In the genomic region with DNA sequence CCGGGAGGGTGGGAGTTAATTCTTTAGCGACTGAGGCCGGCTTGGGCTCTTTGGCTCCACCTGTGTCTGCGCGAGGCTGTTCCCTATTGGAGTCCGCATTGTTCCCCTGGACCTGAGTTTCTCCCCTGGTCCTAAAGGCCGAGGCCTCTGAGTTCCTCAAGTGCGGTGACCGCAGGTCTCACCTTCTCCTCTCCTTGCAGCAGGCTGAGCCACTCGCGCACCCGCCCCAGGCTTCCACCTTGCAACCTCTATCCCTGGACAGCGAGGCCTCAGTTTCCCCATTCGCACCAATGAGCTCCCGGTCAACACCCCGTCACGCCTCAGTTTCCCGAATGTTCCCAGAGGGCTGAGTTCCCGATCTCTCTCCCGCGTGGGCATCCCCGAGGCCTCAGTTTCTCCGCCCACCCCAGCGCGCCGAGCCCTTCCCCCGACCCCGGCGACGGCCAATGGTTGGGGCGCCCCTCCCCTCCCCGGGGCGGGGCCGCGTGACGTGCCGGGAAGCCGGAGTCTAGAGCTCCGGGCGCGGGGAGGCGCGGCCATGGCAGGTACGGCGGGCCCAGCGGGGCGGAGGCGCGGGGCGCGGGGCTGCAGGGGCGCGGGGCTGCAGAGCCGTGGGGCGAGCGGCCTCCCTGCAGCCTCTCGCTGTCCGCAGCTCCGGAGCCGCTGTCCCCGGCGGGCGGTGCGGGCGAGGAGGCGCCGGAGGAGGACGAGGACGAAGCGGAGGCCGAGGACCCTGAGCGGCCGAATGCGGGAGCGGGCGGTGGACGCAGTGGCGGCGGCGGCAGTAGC, we compare ENCODE assay signal across 1 cellular context.
A peak's percentile ranks its signal among the peaks of the same experiment; 100 is the strongest.
TF ChIP-seq lines count a peak whose summit lies in the region.

A gene with protein sequence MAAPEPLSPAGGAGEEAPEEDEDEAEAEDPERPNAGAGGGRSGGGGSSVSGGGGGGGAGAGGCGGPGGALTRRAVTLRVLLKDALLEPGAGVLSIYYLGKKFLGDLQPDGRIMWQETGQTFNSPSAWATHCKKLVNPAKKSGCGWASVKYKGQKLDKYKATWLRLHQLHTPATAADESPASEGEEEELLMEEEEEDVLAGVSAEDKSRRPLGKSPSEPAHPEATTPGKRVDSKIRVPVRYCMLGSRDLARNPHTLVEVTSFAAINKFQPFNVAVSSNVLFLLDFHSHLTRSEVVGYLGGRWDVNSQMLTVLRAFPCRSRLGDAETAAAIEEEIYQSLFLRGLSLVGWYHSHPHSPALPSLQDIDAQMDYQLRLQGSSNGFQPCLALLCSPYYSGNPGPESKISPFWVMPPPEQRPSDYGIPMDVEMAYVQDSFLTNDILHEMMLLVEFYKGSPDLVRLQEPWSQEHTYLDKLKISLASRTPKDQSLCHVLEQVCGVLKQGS (plus strand): TSS at position 507 of the 789 bp plus-strand sequence. CDS start 32 bp downstream, at position 539.

TF ChIP-seq in HepG2, 621 proteins besides CTCF, POLR2A, EP300 and RAD21 (continued from another document and continues in another):
- TF ChIP-seq, protein P1, sequence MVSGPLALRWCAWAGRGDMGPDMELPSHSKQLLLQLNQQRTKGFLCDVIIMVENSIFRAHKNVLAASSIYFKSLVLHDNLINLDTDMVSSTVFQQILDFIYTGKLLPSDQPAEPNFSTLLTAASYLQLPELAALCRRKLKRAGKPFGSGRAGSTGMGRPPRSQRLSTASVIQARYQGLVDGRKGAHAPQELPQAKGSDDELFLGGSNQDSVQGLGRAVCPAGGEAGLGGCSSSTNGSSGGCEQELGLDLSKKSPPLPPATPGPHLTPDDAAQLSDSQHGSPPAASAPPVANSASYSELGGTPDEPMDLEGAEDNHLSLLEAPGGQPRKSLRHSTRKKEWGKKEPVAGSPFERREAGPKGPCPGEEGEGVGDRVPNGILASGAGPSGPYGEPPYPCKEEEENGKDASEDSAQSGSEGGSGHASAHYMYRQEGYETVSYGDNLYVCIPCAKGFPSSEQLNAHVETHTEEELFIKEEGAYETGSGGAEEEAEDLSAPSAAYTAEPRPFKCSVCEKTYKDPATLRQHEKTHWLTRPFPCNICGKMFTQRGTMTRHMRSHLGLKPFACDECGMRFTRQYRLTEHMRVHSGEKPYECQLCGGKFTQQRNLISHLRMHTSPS (CRISPR knock-in tag; IDR thresholded peaks at IDR 0.05; ENCODE audit: low read depth): no peak
- TF ChIP-seq PHF20 (CRISPR knock-in tag; IDR thresholded peaks at IDR 0.05) (peak; percentile 64), TMF1 (CRISPR knock-in tag; IDR thresholded peaks at IDR 0.05; ENCODE audit: low read depth) (peak; percentile 11; the same call in 1 of the 2 replicates), FOXM1 (CRISPR knock-in tag; IDR thresholded peaks at IDR 0.05) (no peak), JDP2 (CRISPR knock-in tag; IDR thresholded peaks at IDR 0.05; ENCODE audit: borderline replicate concordance) (no peak), SALL1 (CRISPR knock-in tag; IDR thresholded peaks at IDR 0.05) (peak; percentile 36), REPIN1 (CRISPR knock-in tag; IDR thresholded peaks at IDR 0.05; ENCODE audit: borderline replicate concordance, low read depth) (no peak), ASH2L (IDR thresholded peaks at IDR 0.05; ENCODE audit: insufficient read length, low read depth, low read length) (peak; percentile 20), AHR (CRISPR knock-in tag; IDR thresholded peaks at IDR 0.05) (no peak), ISL2 (CRISPR knock-in tag; IDR thresholded peaks at IDR 0.05) (peak; percentile 51; the same call in 1 of the 2 replicates), MIER3 (CRISPR knock-in tag; IDR thresholded peaks at IDR 0.05; ENCODE audit: borderline replicate concordance) (no peak), NFE2L2 (IDR thresholded peaks at IDR 0.05; ENCODE audit: low read length) (no peak), GFI1 (CRISPR knock-in tag; IDR thresholded peaks at IDR 0.05; ENCODE audit: borderline replicate concordance) (no peak), YEATS4 (CRISPR knock-in tag; IDR thresholded peaks at IDR 0.05; ENCODE audit: borderline replicate concordance) (peak; percentile 62), SRY (CRISPR knock-in tag; IDR thresholded peaks at IDR 0.05) (peak; percentile 43; the same call in 1 of the 2 replicates), THAP11 (CRISPR knock-in tag; IDR thresholded peaks at IDR 0.05) (no peak; the same call in 1 of the 2 replicates), ELF4 (CRISPR knock-in tag; IDR thresholded peaks at IDR 0.05; ENCODE audit: borderline replicate concordance) (0 out of 2 replicates have a peak, but pooled peaks have one; percentile 1), ZNF350 (CRISPR knock-in tag; IDR thresholded peaks at IDR 0.05; ENCODE audit: borderline replicate concordance, low read depth) (0 out of 2 replicates have a peak, but pooled peaks have one; percentile 53), POLR2G (IDR thresholded peaks at IDR 0.05; ENCODE audit: low read depth, low read length) (peak; percentile 73), KDM5B (CRISPR knock-in tag; IDR thresholded peaks at IDR 0.05; ENCODE audit: borderline replicate concordance) (peak; percentile 17; the same call in 1 of the 2 replicates), RORA (CRISPR knock-in tag; IDR thresholded peaks at IDR 0.05) (no peak), RFXANK (CRISPR knock-in tag; IDR thresholded peaks at IDR 0.05) (no peak), FOXC1 (CRISPR knock-in tag; IDR thresholded peaks at IDR 0.05; ENCODE audit: borderline replicate concordance) (no peak), ZC3H4 (CRISPR knock-in tag; IDR thresholded peaks at IDR 0.05; ENCODE audit: borderline replicate concordance) (no peak), RARG (CRISPR knock-in tag; IDR thresholded peaks at IDR 0.05; ENCODE audit: low read depth) (no peak), ZNF20 (CRISPR knock-in tag; IDR thresholded peaks at IDR 0.05) (no peak), POLR2AphosphoS5 (IDR thresholded peaks at IDR 0.05; ENCODE audit: low read depth, low read length) (peak; percentile 44; the same call in 1 of the 2 replicates), REL (CRISPR knock-in tag; conservative IDR thresholded peaks at IDR 0.05) (0 out of 2 replicates have a peak, but pooled peaks have one; percentile 47), ZNF777 (CRISPR knock-in tag; IDR thresholded peaks at IDR 0.05) (peak; percentile 11; the same call in 1 of the 2 replicates), NFKBIZ (CRISPR knock-in tag; IDR thresholded peaks at IDR 0.05) (no peak), ZNF224 (CRISPR knock-in tag; IDR thresholded peaks at IDR 0.05) (peak; percentile 93; the same call in 1 of the 2 replicates), ERF (CRISPR knock-in tag; IDR thresholded peaks at IDR 0.05) (peak; percentile 45; the same call in 1 of the 2 replicates), ATF7 (IDR thresholded peaks at IDR 0.05) (no peak), ATF7 (CRISPR knock-in tag; IDR thresholded peaks at IDR 0.05) (no peak), KDM2A (CRISPR knock-in tag; IDR thresholded peaks at IDR 0.05; ENCODE audit: borderline replicate concordance, low read depth) (peak; percentile 63), ELF3 (CRISPR knock-in tag; IDR thresholded peaks at IDR 0.05) (no peak), ZNF282 (IDR thresholded peaks at IDR 0.05; ENCODE audit: partially characterized antibody) (no peak), ZSCAN20 (CRISPR knock-in tag; IDR thresholded peaks at IDR 0.05; ENCODE audit: borderline replicate concordance) (no peak), ZNF557 (CRISPR knock-in tag; IDR thresholded peaks at IDR 0.05) (no peak), GABPA (IDR thresholded peaks at IDR 0.05; ENCODE audit: low read depth, low read length) (no peak), GABPA (CRISPR knock-in tag; IDR thresholded peaks at IDR 0.05; ENCODE audit: low read depth) (no peak), ZNF451 (CRISPR knock-in tag; IDR thresholded peaks at IDR 0.05) (peak; percentile 87; the same call in 1 of the 2 replicates), HNRNPUL1 (IDR thresholded peaks at IDR 0.05; ENCODE audit: low read depth, low read length) (no peak), NFYC (CRISPR knock-in tag; IDR thresholded peaks at IDR 0.05) (no peak), SALL2 (CRISPR knock-in tag; IDR thresholded peaks at IDR 0.05) (no peak), ZNF101 (CRISPR knock-in tag; IDR thresholded peaks at IDR 0.05; ENCODE audit: borderline replicate concordance, low read depth) (no peak), ZBTB38 (CRISPR knock-in tag; IDR thresholded peaks at IDR 0.05) (0 out of 2 replicates have a peak, but pooled peaks have one; percentile 41), ZNF136 (CRISPR knock-in tag; IDR thresholded peaks at IDR 0.05; ENCODE audit: low read depth) (no peak)
- TF ChIP-seq, protein P2, sequence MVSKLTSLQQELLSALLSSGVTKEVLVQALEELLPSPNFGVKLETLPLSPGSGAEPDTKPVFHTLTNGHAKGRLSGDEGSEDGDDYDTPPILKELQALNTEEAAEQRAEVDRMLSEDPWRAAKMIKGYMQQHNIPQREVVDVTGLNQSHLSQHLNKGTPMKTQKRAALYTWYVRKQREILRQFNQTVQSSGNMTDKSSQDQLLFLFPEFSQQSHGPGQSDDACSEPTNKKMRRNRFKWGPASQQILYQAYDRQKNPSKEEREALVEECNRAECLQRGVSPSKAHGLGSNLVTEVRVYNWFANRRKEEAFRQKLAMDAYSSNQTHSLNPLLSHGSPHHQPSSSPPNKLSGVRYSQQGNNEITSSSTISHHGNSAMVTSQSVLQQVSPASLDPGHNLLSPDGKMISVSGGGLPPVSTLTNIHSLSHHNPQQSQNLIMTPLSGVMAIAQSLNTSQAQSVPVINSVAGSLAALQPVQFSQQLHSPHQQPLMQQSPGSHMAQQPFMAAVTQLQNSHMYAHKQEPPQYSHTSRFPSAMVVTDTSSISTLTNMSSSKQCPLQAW (CRISPR knock-in tag; IDR thresholded peaks at IDR 0.05): no peak
- TF ChIP-seq, protein P3, sequence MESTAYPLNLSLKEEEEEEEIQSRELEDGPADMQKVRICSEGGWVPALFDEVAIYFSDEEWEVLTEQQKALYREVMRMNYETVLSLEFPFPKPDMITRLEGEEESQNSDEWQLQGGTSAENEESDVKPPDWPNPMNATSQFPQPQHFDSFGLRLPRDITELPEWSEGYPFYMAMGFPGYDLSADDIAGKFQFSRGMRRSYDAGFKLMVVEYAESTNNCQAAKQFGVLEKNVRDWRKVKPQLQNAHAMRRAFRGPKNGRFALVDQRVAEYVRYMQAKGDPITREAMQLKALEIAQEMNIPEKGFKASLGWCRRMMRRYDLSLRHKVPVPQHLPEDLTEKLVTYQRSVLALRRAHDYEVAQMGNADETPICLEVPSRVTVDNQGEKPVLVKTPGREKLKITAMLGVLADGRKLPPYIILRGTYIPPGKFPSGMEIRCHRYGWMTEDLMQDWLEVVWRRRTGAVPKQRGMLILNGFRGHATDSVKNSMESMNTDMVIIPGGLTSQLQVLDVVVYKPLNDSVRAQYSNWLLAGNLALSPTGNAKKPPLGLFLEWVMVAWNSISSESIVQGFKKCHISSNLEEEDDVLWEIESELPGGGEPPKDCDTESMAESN (CRISPR knock-in tag; conservative IDR thresholded peaks at IDR 0.05): peak; percentile 79
- TF ChIP-seq, protein P4, sequence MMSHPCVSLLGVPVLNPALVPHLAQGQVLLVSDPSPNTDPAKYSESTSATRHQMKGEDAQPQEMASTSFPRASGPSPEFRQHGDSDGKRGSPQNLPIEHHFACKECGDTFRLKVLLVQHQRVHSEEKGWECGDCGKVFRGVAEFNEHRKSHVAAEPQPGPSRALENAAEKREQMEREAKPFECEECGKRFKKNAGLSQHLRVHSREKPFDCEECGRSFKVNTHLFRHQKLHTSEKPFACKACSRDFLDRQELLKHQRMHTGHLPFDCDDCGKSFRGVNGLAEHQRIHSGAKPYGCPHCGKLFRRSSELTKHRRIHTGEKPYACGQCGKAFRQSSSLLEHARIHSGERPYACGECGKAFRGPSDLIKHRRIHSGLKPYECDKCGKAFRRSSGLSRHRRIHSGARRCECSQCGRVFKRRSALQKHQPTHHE (CRISPR knock-in tag; IDR thresholded peaks at IDR 0.05; ENCODE audit: borderline replicate concordance): no peak
- TF ChIP-seq, protein P5, sequence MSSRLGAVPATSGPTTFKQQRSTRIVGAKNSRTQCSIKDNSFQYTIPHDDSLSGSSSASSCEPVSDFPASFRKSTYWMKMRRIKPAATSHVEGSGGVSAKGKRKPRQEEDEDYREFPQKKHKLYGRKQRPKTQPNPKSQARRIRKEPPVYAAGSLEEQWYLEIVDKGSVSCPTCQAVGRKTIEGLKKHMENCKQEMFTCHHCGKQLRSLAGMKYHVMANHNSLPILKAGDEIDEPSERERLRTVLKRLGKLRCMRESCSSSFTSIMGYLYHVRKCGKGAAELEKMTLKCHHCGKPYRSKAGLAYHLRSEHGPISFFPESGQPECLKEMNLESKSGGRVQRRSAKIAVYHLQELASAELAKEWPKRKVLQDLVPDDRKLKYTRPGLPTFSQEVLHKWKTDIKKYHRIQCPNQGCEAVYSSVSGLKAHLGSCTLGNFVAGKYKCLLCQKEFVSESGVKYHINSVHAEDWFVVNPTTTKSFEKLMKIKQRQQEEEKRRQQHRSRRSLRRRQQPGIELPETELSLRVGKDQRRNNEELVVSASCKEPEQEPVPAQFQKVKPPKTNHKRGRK (CRISPR knock-in tag; IDR thresholded peaks at IDR 0.05): no peak
- TF ChIP-seq, protein P6, sequence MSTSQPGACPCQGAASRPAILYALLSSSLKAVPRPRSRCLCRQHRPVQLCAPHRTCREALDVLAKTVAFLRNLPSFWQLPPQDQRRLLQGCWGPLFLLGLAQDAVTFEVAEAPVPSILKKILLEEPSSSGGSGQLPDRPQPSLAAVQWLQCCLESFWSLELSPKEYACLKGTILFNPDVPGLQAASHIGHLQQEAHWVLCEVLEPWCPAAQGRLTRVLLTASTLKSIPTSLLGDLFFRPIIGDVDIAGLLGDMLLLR (CRISPR knock-in tag; IDR thresholded peaks at IDR 0.05): peak; percentile 32; the same call in 1 of the 2 replicates
- TF ChIP-seq, protein P7, sequence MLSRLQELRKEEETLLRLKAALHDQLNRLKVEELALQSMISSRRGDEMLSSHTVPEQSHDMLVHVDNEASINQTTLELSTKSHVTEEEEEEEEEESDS (CRISPR knock-in tag; IDR thresholded peaks at IDR 0.05; ENCODE audit: borderline replicate concordance): 0 out of 2 replicates have a peak, but pooled peaks have one; percentile 52
- TF ChIP-seq, protein P8, sequence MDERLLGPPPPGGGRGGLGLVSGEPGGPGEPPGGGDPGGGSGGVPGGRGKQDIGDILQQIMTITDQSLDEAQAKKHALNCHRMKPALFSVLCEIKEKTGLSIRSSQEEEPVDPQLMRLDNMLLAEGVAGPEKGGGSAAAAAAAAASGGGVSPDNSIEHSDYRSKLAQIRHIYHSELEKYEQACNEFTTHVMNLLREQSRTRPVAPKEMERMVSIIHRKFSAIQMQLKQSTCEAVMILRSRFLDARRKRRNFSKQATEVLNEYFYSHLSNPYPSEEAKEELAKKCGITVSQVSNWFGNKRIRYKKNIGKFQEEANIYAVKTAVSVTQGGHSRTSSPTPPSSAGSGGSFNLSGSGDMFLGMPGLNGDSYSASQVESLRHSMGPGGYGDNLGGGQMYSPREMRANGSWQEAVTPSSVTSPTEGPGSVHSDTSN (CRISPR knock-in tag; IDR thresholded peaks at IDR 0.05): no peak
